In genomic region chr5:132464155-132464939, GRCh38 we compare ENCODE assay signal across 8 cellular contexts.
DNase-seq lines count a peak whose midpoint lies in the region; ATAC-seq and TF ChIP-seq lines count a peak whose summit lies in the region.

No MANE protein-coding gene starts in this region.

- peaks cover 41% of the 10 kb centered on the region for H3K4me1 Mint-ChIP-seq in nephron

- no peaks in the 10 kb centered on the region for H3K36me3 Mint-ChIP-seq in nephron (ENCODE audit: low read depth)

- H3K4me3 Mint-ChIP-seq in nephron = peak overlapping the region in 2 of 3 experiments; percentile 37 to 57

- ATAC-seq in GM19395 (IDR thresholded peaks at IDR 0.05; ENCODE audit: unreplicated experiment) = no peak

- DNase-seq in DMS79 treated with DMSO at 0.1 percent for 48 hours (lab: John Stamatoyannopoulos, UW) = peak; percentile 32
- peak; percentile 29 to 73 for DNase-seq in NCI-H446 (lab: John Stamatoyannopoulos, UW)
- DNase-seq in choroid plexus epithelial cell (ENCODE audit: low read depth) = no peak
- DNase-seq in superior temporal gyrus (ENCODE audit: extremely low spot score) = no peak
- no peak for DNase-seq in COR-L47 (lab: John Stamatoyannopoulos, UW)
- DNase-seq in NCI-H2196 treated with DMSO at 0.1 percent for 48 hours (lab: John Stamatoyannopoulos, UW; ENCODE audit: unreplicated experiment) = no peak

- H3K27ac Mint-ChIP-seq in nephron = peak overlapping the region; percentile 72 to 83 (median 82)

- H3K9me3 Mint-ChIP-seq in nephron = peaks cover 3% of the 10 kb centered on the region

- TF ChIP-seq CTCF in choroid plexus epithelial cell (conservative IDR thresholded peaks at IDR 0.05; ENCODE audit: low read depth, low read length) (peak; percentile 39), nephron (IDR thresholded peaks at IDR 0.05; ENCODE audit: unreplicated experiment in 3 of 3) (no peak)

- H3K4me3 ChIP-seq in choroid plexus epithelial cell (ENCODE audit: low read depth, low read length) = no peak overlapping the region

- H3K27me3 Mint-ChIP-seq in nephron (ENCODE audit: low read depth) = no peaks in the 10 kb centered on the region

Comparison
In these comparisons a context has a peak if more than half of its experiments do, and no peak if none do; other contexts are left out.
1. DNase-seq: peak in DMS79 treated with DMSO at 0.1 percent for 48 hours (single experiment) and NCI-H446 (2 of 2); none in choroid plexus epithelial cell (single experiment), superior temporal gyrus (single experiment), COR-L47 (single experiment) and NCI-H2196 treated with DMSO at 0.1 percent for 48 hours (single experiment).